Comparison of ENCODE assay signal across 8 cellular contexts in the genomic region with DNA sequence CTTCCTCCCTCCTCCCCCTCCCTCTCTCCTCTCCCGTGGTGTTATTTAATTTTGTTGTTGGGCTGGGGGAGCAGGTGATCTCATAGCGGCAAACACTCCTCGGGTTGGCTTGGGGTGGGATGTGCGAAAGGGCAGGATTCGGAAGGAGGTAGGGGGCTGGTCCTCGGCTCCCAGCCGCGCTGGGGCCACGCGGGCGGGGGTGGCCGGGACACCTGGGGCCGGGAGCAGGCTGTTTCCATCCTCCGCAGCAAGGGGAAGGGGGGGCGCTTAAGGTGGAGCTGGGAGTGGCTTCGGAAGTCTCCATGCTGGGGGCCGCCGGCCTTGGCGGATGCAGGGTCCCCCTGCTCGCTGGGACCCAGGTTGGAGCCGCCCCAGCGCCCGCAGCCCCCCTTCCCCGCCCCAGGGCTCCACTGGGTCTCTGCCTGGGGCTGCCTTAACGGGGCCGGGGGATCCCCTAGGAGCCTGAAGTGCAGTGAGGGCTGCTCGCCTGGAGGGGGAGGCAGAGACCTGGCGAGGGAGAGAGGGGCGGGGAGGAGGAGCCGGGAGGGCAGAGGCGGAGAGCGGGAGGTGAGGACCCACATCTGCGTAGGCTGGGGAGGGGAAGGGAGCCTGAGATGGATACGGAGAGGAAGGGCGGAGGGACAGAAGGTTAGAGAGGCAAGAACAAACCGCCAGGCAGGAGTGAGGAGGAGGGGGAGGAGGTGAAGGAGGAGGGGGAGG. TPM values are rescaled to one million over a fixed set of nuclear protein-coding genes. Genes with fewer than 3 reads are reported as not detected.
A peak's percentile ranks its signal among the peaks of the same experiment; 100 is the strongest.
DNase-seq lines count a peak whose midpoint lies in the region; TF ChIP-seq lines count a peak whose summit lies in the region.

No MANE protein-coding gene starts in this region.

- no peaks in the 10 kb centered on the region for H3K27me3 ChIP-seq in GM23248 (replicated peaks; ENCODE audit: insufficient read depth)
- H3K27me3 ChIP-seq in neuron (ENCODE audit: insufficient read depth, low read length), result no peaks in the 10 kb centered on the region
- no peaks in the 10 kb centered on the region for H3K27me3 ChIP-seq in stomach smooth muscle (ENCODE audit: control insufficient read depth in 1 of 2, insufficient read depth in 2 of 2, low read length in 2 of 2)

- no peaks in the 10 kb centered on the region for H3K9me2 ChIP-seq in GM23248 (ENCODE audit: insufficient read depth)

- WGBS in GM23248 (ENCODE audit: low coverage in 1 of 2, low lambda C conversion rate in 2 of 2, missing lambda C conversion rate in 2 of 2), 2 experiments, result 1 to 4% methylated on average over 13 to 36 of the region's 36 CpGs

- in situ Hi-C loops in GM23248 (cut with MboI), result no loop called here

- H3K79me2 ChIP-seq in GM23248 (ENCODE audit: insufficient read depth), result no peaks in the 10 kb centered on the region

- DNase-seq in DMS153 (lab: John Stamatoyannopoulos, UW), result peak; percentile 85
- DNase-seq in GM23248, result peak; percentile 87
- DNase-seq in LoVo (ENCODE audit: low spot score), result peak; percentile 84
- peak; percentile 89 for DNase-seq in activated effector memory CD4-positive, alpha-beta T cell treated with Interleukin-2 at 50 U/mL for 16 hours
- DNase-seq in fibroblast of villous mesenchyme (ENCODE audit: low read depth), result peak; percentile 82

- H3K4me3 ChIP-seq in GM23248 (peak overlapping the region; percentile 73), fibroblast of villous mesenchyme (ENCODE audit: low read depth, low read length) (peak overlapping the region; percentile 60), neuron (ENCODE audit: low read length) (peak overlapping the region; percentile 60), stomach smooth muscle (ENCODE audit: low read length in 2 of 2) (peak overlapping the region; percentile 79 to 87)

- peaks cover 7% of the 10 kb centered on the region; the same call in 1 of the 2 replicates for H3F3A ChIP-seq in GM23248 (ENCODE audit: insufficient read depth)

- TF ChIP-seq POLR2A in Raji (IDR thresholded peaks at IDR 0.05; ENCODE audit: insufficient read depth, low read depth, low read length), result peak; percentile 51

- peak; percentile 90 for TF ChIP-seq CTCF in fibroblast of villous mesenchyme (IDR thresholded peaks at IDR 0.05; ENCODE audit: insufficient read depth, low read depth, low read length)

- no peaks in the 10 kb centered on the region for H3K9me3 ChIP-seq in GM23248 (ENCODE audit: low read depth)
- no peaks in the 10 kb centered on the region for H3K9me3 ChIP-seq in neuron (ENCODE audit: low read length)
- H3K9me3 ChIP-seq in stomach smooth muscle (ENCODE audit: control insufficient read depth in 2 of 2, low read length in 2 of 2), result no peaks in the 10 kb centered on the region

- H3K36me3 ChIP-seq in GM23248 (ENCODE audit: low read depth) (no peaks in the 10 kb centered on the region), neuron (ENCODE audit: insufficient read depth, low read length) (no peaks in the 10 kb centered on the region), stomach smooth muscle (ENCODE audit: control insufficient read depth in 2 of 2, insufficient read depth in 2 of 2, low read length in 2 of 2) (no peaks in the 10 kb centered on the region)

- H3K27ac ChIP-seq in GM23248 (no peak overlapping the region), stomach smooth muscle (ENCODE audit: low read length) (peak overlapping the region; percentile 92)

- H3K4me1 ChIP-seq in GM23248 (ENCODE audit: insufficient read depth) (0 out of 2 replicates have a peak, but pooled peaks cover 17% of the 10 kb centered on the region), neuron (ENCODE audit: insufficient read depth, low read length) (peaks cover 14% of the 10 kb centered on the region), stomach smooth muscle (ENCODE audit: control insufficient read depth, insufficient read depth, low read length) (peaks cover 16% of the 10 kb centered on the region)

- H2AFZ ChIP-seq in GM23248, result peak overlapping the region; percentile 93
- peak overlapping the region; percentile 90 for H2AFZ ChIP-seq in neuron (ENCODE audit: low read depth, low read length)

- no peaks in the 10 kb centered on the region for H4K20me1 ChIP-seq in GM23248 (ENCODE audit: insufficient read depth)

- peak overlapping the region; percentile 96 for H3K4me2 ChIP-seq in GM23248 (ENCODE audit: unreplicated experiment)

- H3K9ac ChIP-seq in GM23248, result peak overlapping the region; percentile 27
- H3K9ac ChIP-seq in stomach smooth muscle (ENCODE audit: low read length in 2 of 2), result peak overlapping the region; percentile 76

RNA-seq across cellular contexts. Expression of gene CA11, which starts 0.4 kb away (rescaled TPM):
- 1.1 and 1.6 TPM in 2 replicates for total RNA-seq in GM23248 (2014; rRNA removed; shearing (Covaris generic))
- polyA plus RNA-seq in GM23248 (2016; fragmentation: Nextera tagmentation; extraction: Ambion mirVana), result 2.7 and 3.5 TPM in 2 replicates
- 1.3 TPM in 2 replicates for total RNA-seq in fibroblast of villous mesenchyme

RNA-seq across cellular contexts. Expression of gene DBP, which starts 9.2 kb away (rescaled TPM):
- 5.9 and 6.7 TPM in 2 replicates for total RNA-seq in GM23248 (2014; rRNA removed; shearing (Covaris generic))
- polyA plus RNA-seq in GM23248 (2016; fragmentation: Nextera tagmentation; extraction: Ambion mirVana), result 3.3 and 3.7 TPM in 2 replicates
- total RNA-seq in fibroblast of villous mesenchyme, result 6.9 and 7.7 TPM in 2 replicates

RNA-seq across cellular contexts. Expression of gene NTN5, which starts 26.5 kb away (rescaled TPM):
- 0.32 TPM in 1 of 2 replicates, not detected in the other for total RNA-seq in GM23248 (2014; rRNA removed; shearing (Covaris generic))
- not detected in 2 replicates for polyA plus RNA-seq in GM23248 (2016; fragmentation: Nextera tagmentation; extraction: Ambion mirVana)
- under 0.01 TPM in 1 of 2 replicates, not detected in the other for total RNA-seq in fibroblast of villous mesenchyme

RNA-seq across cellular contexts. Expression of gene SPHK2, which starts 27.0 kb away (rescaled TPM):
- total RNA-seq in GM23248 (2014; rRNA removed; shearing (Covaris generic)), result 5.2 and 7.2 TPM in 2 replicates
- polyA plus RNA-seq in GM23248 (2016; fragmentation: Nextera tagmentation; extraction: Ambion mirVana), result 9.9 and 11.4 TPM in 2 replicates
- 7.8 and 10.0 TPM in 2 replicates for total RNA-seq in fibroblast of villous mesenchyme

RNA-seq across cellular contexts. Expression of gene RPL18, which starts 27.4 kb away (rescaled TPM):
- 1,266 and 1,345 TPM in 2 replicates for total RNA-seq in GM23248 (2014; rRNA removed; shearing (Covaris generic))
- 659 and 663 TPM in 2 replicates for polyA plus RNA-seq in GM23248 (2016; fragmentation: Nextera tagmentation; extraction: Ambion mirVana)
- total RNA-seq in fibroblast of villous mesenchyme, result 1,548 and 1,575 TPM in 2 replicates
